In the genomic region with DNA sequence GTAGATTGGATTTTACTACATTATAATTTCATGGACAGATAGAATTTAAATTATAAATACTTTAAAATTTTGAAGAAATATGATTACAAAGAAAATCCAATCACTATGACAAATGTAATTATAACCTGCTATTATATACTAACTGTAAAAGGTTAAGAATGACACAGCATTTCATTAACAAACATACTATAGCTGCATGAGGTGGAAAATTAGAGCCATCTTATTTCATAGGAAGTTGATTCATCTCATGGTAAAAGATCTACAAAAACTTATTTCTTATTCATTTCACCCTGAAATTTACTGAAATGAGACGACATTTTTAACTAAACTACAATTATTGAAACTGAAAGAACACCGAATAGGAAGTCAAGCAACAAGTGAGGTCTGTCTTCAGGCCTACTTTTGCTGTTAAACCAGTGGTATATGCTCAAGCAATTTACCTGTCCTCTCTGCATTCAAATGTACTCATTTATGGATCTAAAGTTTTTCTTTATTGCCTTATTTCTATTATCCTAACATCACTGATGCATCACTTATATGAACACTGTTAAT, we compare ENCODE assay signal across 14 cellular contexts.
DNase-seq lines count a peak whose midpoint lies in the region; ATAC-seq and FAIRE-seq lines count a peak whose summit lies in the region.
"Had no signal": no experiment of that assay in that cellular context is flagged by ENCODE, and none has a peak within 500 bp of the region (broad histone marks: within the 10 kb centered on the region; RNA-seq: fewer than 3 reads in every experiment).

No MANE protein-coding gene starts in this region.

- ATAC-seq in activated T-cell treated with anti-CD3 and anti-CD28 coated beads, Interleukin-2, amount 50 U/mL, for 4 hours = peak; percentile 92 to 96
- ATAC-seq in GM21528 (IDR thresholded peaks at IDR 0.05; ENCODE audit: low FRiP score, unreplicated experiment) (peak; percentile 61), HG03575 (IDR thresholded peaks at IDR 0.05; ENCODE audit: extremely low read depth, insufficient number of reproducible peaks, low FRiP score, unreplicated experiment) (peak; percentile 65), GM18519 (IDR thresholded peaks at IDR 0.05; ENCODE audit: low FRiP score, unreplicated experiment) (no peak)
- peak; percentile 98 for ATAC-seq in stimulated activated effector memory CD8-positive, alpha-beta T cell treated with anti-CD3 and anti-CD28 coated beads, Interleukin-12 subunit alpha, Interleukin-12 subunit beta, amount 100 ng/mL, for 72 hours
- ATAC-seq: GM23338 had no signal

- H3K4me1 ChIP-seq in small intestine (ENCODE audit: control insufficient read depth in 2 of 2, insufficient read depth in 1 of 2, low read depth in 1 of 2, low read length in 1 of 2) = no peaks in the 10 kb centered on the region

- H3K9me3 ChIP-seq in small intestine (ENCODE audit: control insufficient read depth, low read depth) = no peaks in the 10 kb centered on the region

- H3K36me3 Mint-ChIP-seq in activated T-cell treated with anti-CD3 and anti-CD28 coated beads, Interleukin-2, amount 50 U/mL, for 4 hours (ENCODE audit: insufficient read depth) = peaks cover 32% of the 10 kb centered on the region
- peaks cover 13% of the 10 kb centered on the region for H3K36me3 Mint-ChIP-seq in stimulated activated effector memory CD8-positive, alpha-beta T cell treated with anti-CD3 and anti-CD28 coated beads, Interleukin-12 subunit alpha, Interleukin-12 subunit beta, amount 100 ng/mL, for 72 hours

- H3K9me3 Mint-ChIP-seq in activated T-cell treated with anti-CD3 and anti-CD28 coated beads, Interleukin-2, amount 50 U/mL, for 4 hours = no peaks in the 10 kb centered on the region
- H3K9me3 Mint-ChIP-seq in stimulated activated effector memory CD8-positive, alpha-beta T cell treated with anti-CD3 and anti-CD28 coated beads, Interleukin-12 subunit alpha, Interleukin-12 subunit beta, amount 100 ng/mL, for 72 hours = no peaks in the 10 kb centered on the region
- H3K9me3 Mint-ChIP-seq: GM23338 had no signal

- H3K4me3 ChIP-seq in small intestine (ENCODE audit: low read depth in 1 of 2, low read length in 2 of 2) = no peak overlapping the region
- H3K4me3 ChIP-seq: GM23338 had no signal

- DNase-seq in activated T-cell treated with anti-CD3 and anti-CD28 coated beads, Interleukin-2, amount 50 U/mL, for 4 hours = no peak
- no peak for DNase-seq in activated T-cell treated with anti-CD3 and anti-CD28 coated beads for 4 hours
- no peak for DNase-seq in stimulated activated effector memory CD8-positive, alpha-beta T cell treated with anti-CD3 and anti-CD28 coated beads, Interleukin-12 subunit alpha, Interleukin-12 subunit beta, amount 100 ng/mL, for 72 hours (ENCODE audit: low spot score in 2 of 2)
- DNase-seq in cerebellar nuclear complex (lab: John Stamatoyannopoulos, UW) = no peak
- no peak for DNase-seq in small intestine
- DNase-seq: activated CD4-positive, alpha-beta T cell treated with anti-CD3 and anti-CD28 coated beads, Interleukin-2, amount 50 U/mL, for 4 hours; DMS53; midbrain; NCI-H2107; stimulated activated CD4-positive, alpha-beta T cell treated with anti-CD3 and anti-CD28 coated beads, Interleukin-15, amount 100 ng/mL, for 24 hours had no signal

- no peak for FAIRE-seq in small intestine (lab: Jason Lieb, UNC)

- no peaks in the 10 kb centered on the region for H3K36me3 ChIP-seq in small intestine (ENCODE audit: control insufficient read depth in 2 of 2, insufficient read depth in 2 of 2, low read length in 2 of 2)

- H3K27ac Mint-ChIP-seq in stimulated activated effector memory CD8-positive, alpha-beta T cell treated with anti-CD3 and anti-CD28 coated beads, Interleukin-12 subunit alpha, Interleukin-12 subunit beta, amount 100 ng/mL, for 72 hours = peak overlapping the region; percentile 87
- H3K27ac Mint-ChIP-seq: GM23338 had no signal

- H3K27ac ChIP-seq in small intestine (ENCODE audit: low read depth in 1 of 2, low read length in 1 of 2) = no peak overlapping the region

- no peaks in the 10 kb centered on the region for H3K27me3 ChIP-seq in small intestine (ENCODE audit: control insufficient read depth in 2 of 2, insufficient read depth in 2 of 2, low read length in 2 of 2)

- peaks cover 23% of the 10 kb centered on the region for H3K4me1 Mint-ChIP-seq in activated T-cell treated with anti-CD3 and anti-CD28 coated beads, Interleukin-2, amount 50 U/mL, for 4 hours (ENCODE audit: low read depth)
- peaks cover 14% of the 10 kb centered on the region for H3K4me1 Mint-ChIP-seq in stimulated activated effector memory CD8-positive, alpha-beta T cell treated with anti-CD3 and anti-CD28 coated beads, Interleukin-12 subunit alpha, Interleukin-12 subunit beta, amount 100 ng/mL, for 72 hours

- no peaks in the 10 kb centered on the region for H3K27me3 Mint-ChIP-seq in activated T-cell treated with anti-CD3 and anti-CD28 coated beads, Interleukin-2, amount 50 U/mL, for 4 hours (ENCODE audit: low read depth)

- WGBS in small intestine, 3 donors = 67 to 86% (median 71%) methylated on average over 2 of the region's 2 CpGs

- peak overlapping the region; percentile 11 for H3K4me3 Mint-ChIP-seq in activated T-cell treated with anti-CD3 and anti-CD28 coated beads, Interleukin-2, amount 50 U/mL, for 4 hours
- H3K4me3 Mint-ChIP-seq in stimulated activated effector memory CD8-positive, alpha-beta T cell treated with anti-CD3 and anti-CD28 coated beads, Interleukin-12 subunit alpha, Interleukin-12 subunit beta, amount 100 ng/mL, for 72 hours = no peak overlapping the region
- H3K4me3 Mint-ChIP-seq: GM23338 had no signal
